1 cellular context compared by ENCODE assay signal in genomic region chr12:89019439-89020120, GRCh38.
TF ChIP-seq lines count a peak whose summit lies in the region.

No MANE protein-coding gene starts in this region.

TF ChIP-seq in GM23338, 12 proteins besides CTCF, POLR2A, EP300 and RAD21 (continued from another document):
- no peak for TF ChIP-seq ZNF462 (CRISPR knock-in tag; IDR thresholded peaks at IDR 0.05)
- TF ChIP-seq EZH2 (IDR thresholded peaks at IDR 0.05; ENCODE audit: low read depth, unreplicated experiment), result no peak
- no peak for TF ChIP-seq STAT1 (IDR thresholded peaks at IDR 0.05; ENCODE audit: unreplicated experiment)
- TF ChIP-seq, protein P1, sequence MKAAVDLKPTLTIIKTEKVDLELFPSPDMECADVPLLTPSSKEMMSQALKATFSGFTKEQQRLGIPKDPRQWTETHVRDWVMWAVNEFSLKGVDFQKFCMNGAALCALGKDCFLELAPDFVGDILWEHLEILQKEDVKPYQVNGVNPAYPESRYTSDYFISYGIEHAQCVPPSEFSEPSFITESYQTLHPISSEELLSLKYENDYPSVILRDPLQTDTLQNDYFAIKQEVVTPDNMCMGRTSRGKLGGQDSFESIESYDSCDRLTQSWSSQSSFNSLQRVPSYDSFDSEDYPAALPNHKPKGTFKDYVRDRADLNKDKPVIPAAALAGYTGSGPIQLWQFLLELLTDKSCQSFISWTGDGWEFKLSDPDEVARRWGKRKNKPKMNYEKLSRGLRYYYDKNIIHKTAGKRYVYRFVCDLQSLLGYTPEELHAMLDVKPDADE (IDR thresholded peaks at IDR 0.05), result no peak
- TF ChIP-seq EZH2phosphoT487 (IDR thresholded peaks at IDR 0.05; ENCODE audit: unreplicated experiment), result no peak
- TF ChIP-seq JUNB (IDR thresholded peaks at IDR 0.05; ENCODE audit: unreplicated experiment), result no peak
- TF ChIP-seq ZNF331 (CRISPR knock-in tag; IDR thresholded peaks at IDR 0.05; ENCODE audit: low read depth), result no peak
- no peak for TF ChIP-seq NANOG (IDR thresholded peaks at IDR 0.05; ENCODE audit: borderline replicate concordance)
